ENCODE assay signal across 11 cellular contexts in the genomic region with DNA sequence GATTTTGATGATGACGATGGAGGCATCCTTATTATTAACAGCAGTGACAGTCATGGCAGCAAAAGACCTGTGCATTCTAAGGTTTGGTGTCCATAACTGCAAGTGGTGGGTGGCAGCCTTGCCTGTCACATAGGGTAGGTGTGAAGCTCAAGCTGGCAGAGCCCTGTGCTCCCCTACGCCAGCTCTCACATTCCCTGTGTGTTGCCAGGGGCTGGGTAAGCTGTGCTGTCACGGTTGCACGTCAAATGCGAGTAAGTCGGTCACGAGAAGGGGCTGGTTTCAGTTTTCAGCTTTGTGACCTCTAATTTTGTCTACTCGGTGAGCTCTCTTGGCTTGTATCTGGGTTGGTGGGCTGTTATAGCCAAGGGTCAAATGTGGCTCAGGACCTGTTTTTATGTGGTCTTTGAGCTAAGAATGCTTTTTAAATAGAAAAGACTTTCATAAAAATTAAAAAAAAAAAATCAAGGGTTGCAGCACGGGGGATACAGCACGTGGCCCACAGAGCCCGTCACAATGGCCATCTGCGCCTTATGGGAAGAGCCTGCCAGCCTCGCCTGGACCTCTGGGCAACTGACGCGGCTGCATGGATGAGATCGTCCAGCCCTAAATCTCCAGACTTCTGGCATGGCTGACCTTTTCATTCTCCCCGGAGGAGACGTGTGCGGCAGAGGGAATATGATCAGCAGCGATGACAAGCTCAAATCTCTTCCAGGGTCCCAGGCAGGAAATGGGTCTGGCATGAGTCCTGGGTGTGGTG.
DNase-seq lines count a peak whose midpoint lies in the region; ATAC-seq and TF ChIP-seq lines count a peak whose summit lies in the region.
"Had no signal": no experiment of that assay in that cellular context is flagged by ENCODE, and none has a peak within 500 bp of the region (broad histone marks: within the 10 kb centered on the region; RNA-seq: fewer than 3 reads in every experiment).

No MANE protein-coding gene starts in this region.

- H3K4me3 ChIP-seq in GM08714 (ENCODE audit: low read length) (peak overlapping the region; percentile 41; the same call in 1 of the 2 replicates), aorta (ENCODE audit: low read length in 2 of 2) (no peak overlapping the region), smooth muscle cell (no peak overlapping the region)

- no peak overlapping the region for H3K4me3 Mint-ChIP-seq in T-helper 17 cell
- H3K4me3 Mint-ChIP-seq: stimulated activated naive CD8-positive, alpha-beta T cell treated with anti-CD3 and anti-CD28 coated beads, Interleukin-15, Interleukin-2, amounts not matched to agents 100 ng/mL and 50 ng/mL, for 24 hours had no signal

- no peaks in the 10 kb centered on the region for H3K36me3 Mint-ChIP-seq in T-helper 17 cell (ENCODE audit: low read depth)

- 9 to 10% methylated on average over 20 of the region's 20 CpGs for WGBS in aorta, 2 donors
- 81% methylated on average over 20 of the region's 20 CpGs for WGBS in smooth muscle cell (ENCODE audit: low lambda C conversion rate)

- no peaks in the 10 kb centered on the region for H3K79me2 ChIP-seq in smooth muscle cell (ENCODE audit: low read depth)

- H3K9me3 ChIP-seq in T-helper 17 cell (ENCODE audit: control insufficient read depth, low read length, poor library complexity, severe bottlenecking) (no peaks in the 10 kb centered on the region), aorta (ENCODE audit: control insufficient read depth, low read length) (no peaks in the 10 kb centered on the region), smooth muscle cell (replicated peaks; ENCODE audit: low read depth) (no peaks in the 10 kb centered on the region)

- H3K27ac ChIP-seq in aorta (ENCODE audit: low read depth in 1 of 2, low read length in 2 of 2) (no peak overlapping the region), smooth muscle cell (ENCODE audit: low read depth) (no peak overlapping the region)

- intact Hi-C loops in aorta (cut with DNase I): loop anchor here in 1 of 2 donors (5.0 kb wide), 2 partner anchors 156 to 181 kb away; no protein-coding TSS in a partner anchor

- no peak overlapping the region for H3K27ac Mint-ChIP-seq in T-helper 17 cell
- H3K27ac Mint-ChIP-seq: progenitor cell of endocrine pancreas; stimulated activated naive CD8-positive, alpha-beta T cell treated with anti-CD3 and anti-CD28 coated beads, Interleukin-15, Interleukin-2, amounts not matched to agents 100 ng/mL and 50 ng/mL, for 24 hours had no signal

- H3K4me1 ChIP-seq in aorta (ENCODE audit: control insufficient read depth in 1 of 2, insufficient read depth in 2 of 2, low read length in 2 of 2) (no peaks in the 10 kb centered on the region), smooth muscle cell (ENCODE audit: low read depth) (no peaks in the 10 kb centered on the region)

- peak; percentile 48 for DNase-seq in foreskin melanocyte
- DNase-seq in T-helper 17 cell: no peak
- no peak for DNase-seq in NCI-H774 (lab: John Stamatoyannopoulos, UW)
- no peak for DNase-seq in aorta
- DNase-seq in smooth muscle cell (lab: John Stamatoyannopoulos, UW; ENCODE audit: unreplicated experiment): no peak
- DNase-seq: Calu3 had no signal

- H3K36me3 ChIP-seq in aorta (ENCODE audit: control insufficient read depth in 1 of 2, insufficient read depth in 2 of 2, low read length in 1 of 2) (no peaks in the 10 kb centered on the region), smooth muscle cell (ENCODE audit: low read depth) (no peaks in the 10 kb centered on the region)

- no peak overlapping the region for H3K9ac ChIP-seq in smooth muscle cell (ENCODE audit: low read depth)

- TF ChIP-seq CTCF in smooth muscle cell (IDR thresholded peaks at IDR 0.05; ENCODE audit: borderline replicate concordance, insufficient read depth, poor library complexity, severe bottlenecking): no peak

- ATAC-seq in GM19467 (IDR thresholded peaks at IDR 0.05; ENCODE audit: unreplicated experiment) (peak; percentile 28), HG03135 (IDR thresholded peaks at IDR 0.05; ENCODE audit: unreplicated experiment) (peak; percentile 43), T-helper 17 cell (no peak), aorta (ENCODE audit: low FRiP score) (no peak)

- H3K27me3 Mint-ChIP-seq in T-helper 17 cell: peaks cover 45% of the 10 kb centered on the region

- H3K4me2 ChIP-seq in smooth muscle cell: no peak overlapping the region

- H3K4me1 Mint-ChIP-seq in T-helper 17 cell: peaks cover 2% of the 10 kb centered on the region

- H3F3A ChIP-seq in smooth muscle cell (ENCODE audit: low read depth): no peaks in the 10 kb centered on the region

- H2AFZ ChIP-seq in smooth muscle cell (ENCODE audit: low read depth): no peak overlapping the region

- no peaks in the 10 kb centered on the region for H4K20me1 ChIP-seq in smooth muscle cell (ENCODE audit: low read depth)

- H3K27me3 ChIP-seq in aorta (ENCODE audit: control insufficient read depth in 1 of 2, insufficient read depth in 2 of 2, low read length in 1 of 2) (no peaks in the 10 kb centered on the region), smooth muscle cell (ENCODE audit: low read depth) (peaks cover 3% of the 10 kb centered on the region)

Comparison
In these comparisons a context has a peak if more than half of its experiments do, and no peak if none do; other contexts are left out.
1. ATAC-seq: peak in GM19467 (single experiment) and HG03135 (single experiment); none in T-helper 17 cell (single experiment) and aorta (single experiment).